In the genomic region with DNA sequence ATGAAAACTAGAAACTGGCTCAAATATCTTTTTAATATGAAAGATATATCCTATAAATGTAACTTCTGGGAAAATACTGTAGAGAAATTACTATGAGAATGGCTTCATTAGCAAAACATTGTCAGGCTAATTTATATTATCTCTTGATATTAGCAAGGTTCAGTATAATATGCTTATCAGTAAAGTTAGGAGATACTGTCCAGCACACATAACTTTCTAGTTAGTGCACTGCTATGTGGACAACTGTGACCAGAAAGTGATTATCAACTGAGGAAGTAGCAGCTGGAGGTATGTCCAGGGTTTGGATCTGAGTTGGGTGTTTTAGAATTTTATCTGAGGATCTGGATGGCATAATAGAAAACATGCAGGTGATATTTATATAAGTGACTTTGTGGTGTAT, we compare ENCODE assay signal across 26 cellular contexts. TPM values are rescaled to one million over a fixed set of nuclear protein-coding genes. Genes with fewer than 3 reads are reported as not detected.
DNase-seq lines count a peak whose midpoint lies in the region; ATAC-seq, FAIRE-seq and TF ChIP-seq lines count a peak whose summit lies in the region.
"Had no signal": no experiment of that assay in that cellular context is flagged by ENCODE, and none has a peak within 500 bp of the region (broad histone marks: within the 10 kb centered on the region; RNA-seq: fewer than 3 reads in every experiment).

No MANE protein-coding gene starts in this region.

- H2BK15ac ChIP-seq in neuronal stem cell (ENCODE audit: low read length), result no peak overlapping the region

- no peak for DNase-seq in natural killer cell
- DNase-seq in natural killer cell treated with Interleukin-12 subunit alpha and Interleukin-12 subunit beta and Interleukin-15 and Interleukin-18, amount 100 ng/mL, for 72 hours (ENCODE audit: low spot score), result no peak
- DNase-seq in SK-N-SH, result no peak
- DNase-seq in GM12878 (ENCODE audit: low read depth, low spot score), result no peak
- no peak for DNase-seq in MG63
- DNase-seq in neuronal stem cell (ENCODE audit: low spot score), result no peak
- DNase-seq in HuH-7.5 (ENCODE audit: low spot score), result no peak
- DNase-seq: activated CD4-positive, alpha-beta T cell treated with anti-CD3 and anti-CD28 coated beads, Interleukin-2, amount 10 ng/mL, durations not matched to agents 7 days and 5 days; activated naive CD4-positive, alpha-beta T cell treated with anti-CD3 and anti-CD28 coated beads, Interleukin-2, amount 50 U/mL, for 16 hours; BE2C; endodermal cell; esophagus squamous epithelium; foreskin melanocyte; HCEC 1CT; heart right ventricle; NCI-H1930; NCI-H2171 treated with DMSO at 0.1 percent for 48 hours; NCI-H510A; psoas muscle; SHP77 treated with DMSO at 0.1 percent for 48 hours; stimulated activated CD4-positive, alpha-beta T cell treated with anti-CD3 and anti-CD28 coated beads, Interleukin-12 subunit alpha, Interleukin-12 subunit beta, amount 100 ng/mL, for 4 hours; stimulated activated CD4-positive, alpha-beta T cell treated with anti-CD3 and anti-CD28 coated beads, Interleukin-4, amount 100 ng/mL, for 1 hour; tibial artery had no signal

- peaks cover 3% of the 10 kb centered on the region for H3K79me1 ChIP-seq in neuronal stem cell (ENCODE audit: low read depth, low read length)

- H3K4me1 ChIP-seq in SK-N-SH (ENCODE audit: control insufficient read depth in 1 of 2, insufficient read depth in 2 of 2, low read depth in 1 of 2, low read length in 1 of 2) (peaks cover 6 to 12% of the 10 kb centered on the region in 2 experiments), GM12878 (ENCODE audit: control insufficient read depth, insufficient read depth, low read length) (no peaks in the 10 kb centered on the region), neuronal stem cell (ENCODE audit: control insufficient read depth in 2 of 2, insufficient read depth in 1 of 2, low read depth in 1 of 2, low read length in 2 of 2) (no peaks in the 10 kb centered on the region)
- H3K4me1 ChIP-seq: psoas muscle, tibial artery, vagina had no signal

- H3K27ac ChIP-seq in SK-N-SH (ENCODE audit: low read depth in 2 of 2, low read length in 1 of 2) (no peak overlapping the region), GM12878 (ENCODE audit: control insufficient read depth, insufficient read depth) (no peak overlapping the region), neuronal stem cell (replicated peaks; ENCODE audit: low read length) (no peak overlapping the region)
- H3K27ac ChIP-seq: esophagus squamous epithelium, psoas muscle, tibial artery, vagina had no signal

- no peak for TF ChIP-seq RAD21 in SK-N-SH (IDR thresholded peaks at IDR 0.05; ENCODE audit: low read length)
- no peak for TF ChIP-seq RAD21 in GM12878 (IDR thresholded peaks at IDR 0.05; ENCODE audit: insufficient read depth, low read depth, low read length)

- H3K9ac ChIP-seq in SK-N-SH (no peak overlapping the region), GM12878 (ENCODE audit: control insufficient read depth, insufficient read depth, low read length) (no peak overlapping the region), neuronal stem cell (ENCODE audit: low read depth, low read length, poor library complexity) (no peak overlapping the region)

- no peak overlapping the region for H3K4ac ChIP-seq in neuronal stem cell (ENCODE audit: low read length)

- H2AFZ ChIP-seq in SK-N-SH (ENCODE audit: low read depth), result no peak overlapping the region
- no peak overlapping the region for H2AFZ ChIP-seq in GM12878 (ENCODE audit: control insufficient read depth, low read depth, low read length)
- no peak overlapping the region for H2AFZ ChIP-seq in neuronal stem cell (ENCODE audit: low read length)

- no peak overlapping the region for H2AK5ac ChIP-seq in neuronal stem cell (ENCODE audit: low read depth, low read length)

- ATAC-seq in natural killer cell (no peak), GM12878 (peak; percentile 31)
- ATAC-seq in natural killer cell treated with Interleukin-12 subunit alpha and Interleukin-12 subunit beta and Interleukin-15 and Interleukin-18, amount 100 ng/mL, for 72 hours, result no peak
- ATAC-seq: heart right ventricle, psoas muscle, sciatic nerve had no signal

- CTCF ChIA-PET in SK-N-SH (lab: Yijun Ruan, JAX) (interaction anchor here (1.6 to 15.3 kb wide), 2 partner anchors 10 to 122 kb away, joined by 3 to 265 read pairs; no protein-coding TSS in a partner anchor), GM12878 (lab: Yijun Ruan, JAX) (interaction anchor here (0.8 to 19.0 kb wide), 2 partner anchors 122 to 123 kb away, joined by 3 to 369 read pairs; no protein-coding TSS in a partner anchor)

- TF ChIP-seq CTCF in natural killer cell (IDR thresholded peaks at IDR 0.05) (no peak), SK-N-SH (IDR thresholded peaks at IDR 0.05) (no peak), GM12878 (IDR thresholded peaks at IDR 0.05 in 2 of 3, conservative IDR thresholded peaks at IDR 0.05 in 1 of 3; ENCODE audit: control insufficient read depth in 2 of 3, extremely low read depth in 1 of 3, insufficient read depth in 1 of 3, low read depth in 3 of 3, low read length in 3 of 3) (no peak)

- SMC1A ChIA-PET in GM12878 (lab: Charles Lee; ENCODE audit: uncharacterized antibody, unreplicated experiment), result interaction anchor here (1.0 to 20.4 kb wide), 5 partner anchors 9 to 123 kb away, joined by 4 to 391 read pairs (median 189); no protein-coding TSS in a partner anchor

- H3K4me3 ChIP-seq in SK-N-SH (ENCODE audit: low read depth in 2 of 2, low read length in 1 of 2) (no peak overlapping the region), GM12878 (no peak overlapping the region), MG63 (no peak overlapping the region), neuronal stem cell (ENCODE audit: low read length in 2 of 2) (no peak overlapping the region)
- H3K4me3 ChIP-seq: esophagus squamous epithelium, heart right ventricle, psoas muscle, tibial artery, vagina had no signal

- H3K27me3 ChIP-seq in SK-N-SH (ENCODE audit: insufficient read depth) (no peaks in the 10 kb centered on the region), GM12878 (replicated peaks in 1 of 2; ENCODE audit: control insufficient read depth in 2 of 2, insufficient read depth in 2 of 2, low read length in 1 of 2) (no peaks in the 10 kb centered on the region), MG63 (no peaks in the 10 kb centered on the region), neuronal stem cell (ENCODE audit: control insufficient read depth in 3 of 3, insufficient read depth in 3 of 3, low read depth in 1 of 3, low read length in 3 of 3) (no peaks in the 10 kb centered on the region)
- H3K27me3 ChIP-seq: BE2C, esophagus squamous epithelium, heart right ventricle, tibial artery, vagina had no signal

- no peak for TF ChIP-seq POLR2A in GM12878 (IDR thresholded peaks at IDR 0.05; ENCODE audit: low read depth, low read length)

- no peak overlapping the region for H4K91ac ChIP-seq in neuronal stem cell (ENCODE audit: low read depth, low read length, poor library complexity)

- peaks cover 80% of the 10 kb centered on the region for H3K79me2 ChIP-seq in SK-N-SH (ENCODE audit: insufficient read depth)
- peaks cover 34% of the 10 kb centered on the region for H3K79me2 ChIP-seq in GM12878 (ENCODE audit: control insufficient read depth, insufficient read depth, low read length)

- H3K18ac ChIP-seq in neuronal stem cell (ENCODE audit: low read length), result no peak overlapping the region

- no peak overlapping the region for H3K23ac ChIP-seq in neuronal stem cell (ENCODE audit: low read depth, low read length, poor library complexity)

- H3K14ac ChIP-seq in neuronal stem cell (ENCODE audit: low read length), result no peak overlapping the region

- H3K9me3 ChIP-seq in SK-N-SH (no peaks in the 10 kb centered on the region; the same call in 1 of the 2 replicates), GM12878 (replicated peaks; ENCODE audit: control insufficient read depth, insufficient read depth, low read length) (peaks cover 3% of the 10 kb centered on the region; the same call in 1 of the 3 replicates), MG63 (no peaks in the 10 kb centered on the region), neuronal stem cell (replicated peaks in 1 of 2; ENCODE audit: control insufficient read depth in 2 of 2, insufficient read depth in 1 of 2, low read depth in 1 of 2, low read length in 2 of 2) (no peaks in the 10 kb centered on the region)
- H3K9me3 ChIP-seq: BE2C, esophagus squamous epithelium, psoas muscle, tibial artery, vagina had no signal

- TF ChIP-seq EP300 in SK-N-SH (IDR thresholded peaks at IDR 0.05; ENCODE audit: borderline replicate concordance in 1 of 2, low read depth in 1 of 2, low read length in 1 of 2) (peak in 1 of 2 experiments; percentile 49; a peak in 1 of 4 replicates), GM12878 (IDR thresholded peaks at IDR 0.05; ENCODE audit: borderline replicate concordance in 1 of 2, control insufficient read depth in 1 of 2, low read depth in 2 of 2, low read length in 2 of 2) (no peak)

- H2BK120ac ChIP-seq in neuronal stem cell (ENCODE audit: low read depth, low read length), result no peak overlapping the region

- peaks cover under 1% of the 10 kb centered on the region for H3K36me3 Mint-ChIP-seq in natural killer cell
- H3K36me3 Mint-ChIP-seq in natural killer cell treated with Interleukin-12 subunit alpha and Interleukin-12 subunit beta and Interleukin-15 and Interleukin-18, amount 100 ng/mL, for 72 hours, result peaks cover 6% of the 10 kb centered on the region

- no peak overlapping the region for H4K8ac ChIP-seq in neuronal stem cell (ENCODE audit: low read depth, low read length)

- H3K36me3 ChIP-seq in SK-N-SH (replicated peaks in 1 of 2; ENCODE audit: control insufficient read depth in 1 of 2, insufficient read depth in 2 of 2, low read length in 1 of 2) (no peaks in the 10 kb centered on the region), GM12878 (ENCODE audit: control insufficient read depth in 2 of 2, insufficient read depth in 2 of 2, low read length in 1 of 2) (0 out of 4 replicates have a peak, but pooled peaks cover 0 to 3% of the 10 kb centered on the region in 2 experiments), MG63 (no peaks in the 10 kb centered on the region), neuronal stem cell (replicated peaks in 1 of 2; ENCODE audit: control insufficient read depth in 2 of 2, insufficient read depth in 2 of 2, low read length in 2 of 2) (no peaks in the 10 kb centered on the region)
- H3K36me3 ChIP-seq: BE2C, esophagus squamous epithelium, heart right ventricle, tibial artery, vagina had no signal

- H3K27me3 Mint-ChIP-seq in natural killer cell (ENCODE audit: low read depth in 2 of 2), result no peaks in the 10 kb centered on the region
- no peaks in the 10 kb centered on the region for H3K27me3 Mint-ChIP-seq in natural killer cell treated with Interleukin-12 subunit alpha and Interleukin-12 subunit beta and Interleukin-15 and Interleukin-18, amount 100 ng/mL, for 72 hours
- H3K27me3 Mint-ChIP-seq: activated CD4-positive, alpha-beta T cell treated with anti-CD3 and anti-CD28 coated beads, Interleukin-2, amount 10 ng/mL, durations not matched to agents 7 days and 5 days; dendritic cell treated with granulocyte-macrophage colony-stimulating factor and Interleukin-4, amounts not matched to agents 40 ng/mL and 50 ng/mL, for 4 days had no signal

- peaks cover 54% of the 10 kb centered on the region in 2 donors for H3K4me1 Mint-ChIP-seq in natural killer cell
- peaks cover 31 to 39% of the 10 kb centered on the region in 2 donors for H3K4me1 Mint-ChIP-seq in natural killer cell treated with Interleukin-12 subunit alpha and Interleukin-12 subunit beta and Interleukin-15 and Interleukin-18, amount 100 ng/mL, for 72 hours (ENCODE audit: low read depth in 2 of 2)
- H3K4me1 Mint-ChIP-seq: endodermal cell had no signal

- RAD21 ChIA-PET in GM12878 (lab: Charles Lee; ENCODE audit: unreplicated experiment), result interaction anchor here (0.8 to 1.8 kb wide), 3 partner anchors 17 to 29 kb away, joined by 3 to 4 read pairs (median 3); no protein-coding TSS in a partner anchor

- H4K20me1 ChIP-seq in SK-N-SH (ENCODE audit: insufficient read depth), result no peaks in the 10 kb centered on the region
- H4K20me1 ChIP-seq in GM12878 (ENCODE audit: control insufficient read depth, insufficient read depth), result no peaks in the 10 kb centered on the region

- no peak overlapping the region for H2BK5ac ChIP-seq in neuronal stem cell (ENCODE audit: low read length)

- H3K4me3 Mint-ChIP-seq in natural killer cell, result no peak overlapping the region
- H3K4me3 Mint-ChIP-seq in natural killer cell treated with Interleukin-12 subunit alpha and Interleukin-12 subunit beta and Interleukin-15 and Interleukin-18, amount 100 ng/mL, for 72 hours, result no peak overlapping the region
- H3K4me3 Mint-ChIP-seq: activated CD4-positive, alpha-beta T cell treated with anti-CD3 and anti-CD28 coated beads, Interleukin-2, amount 10 ng/mL, durations not matched to agents 7 days and 5 days; dendritic cell treated with granulocyte-macrophage colony-stimulating factor and Interleukin-4, amounts not matched to agents 40 ng/mL and 50 ng/mL, for 4 days; endodermal cell had no signal

- peak overlapping the region; percentile 38 to 48 for H3K27ac Mint-ChIP-seq in natural killer cell
- H3K27ac Mint-ChIP-seq in natural killer cell treated with Interleukin-12 subunit alpha and Interleukin-12 subunit beta and Interleukin-15 and Interleukin-18, amount 100 ng/mL, for 72 hours, result peak overlapping the region in 1 of 2 donors; percentile 4
- H3K27ac Mint-ChIP-seq: activated CD4-positive, alpha-beta T cell treated with anti-CD3 and anti-CD28 coated beads, Interleukin-2, amount 10 ng/mL, durations not matched to agents 7 days and 5 days; dendritic cell treated with granulocyte-macrophage colony-stimulating factor and Interleukin-4, amounts not matched to agents 40 ng/mL and 50 ng/mL, for 4 days; endodermal cell had no signal

- FAIRE-seq in GM12878 (lab: Jason Lieb, UNC), result no peak

- H3K4me2 ChIP-seq in SK-N-SH, result no peak overlapping the region
- no peak overlapping the region for H3K4me2 ChIP-seq in GM12878 (ENCODE audit: control insufficient read depth, insufficient read depth)
- no peak overlapping the region for H3K4me2 ChIP-seq in neuronal stem cell (ENCODE audit: insufficient read depth, low read length, poor library complexity, severe bottlenecking)

- H3K9me3 Mint-ChIP-seq in natural killer cell, result peaks cover 0 to 4% of the 10 kb centered on the region in 2 donors
- no peaks in the 10 kb centered on the region for H3K9me3 Mint-ChIP-seq in natural killer cell treated with Interleukin-12 subunit alpha and Interleukin-12 subunit beta and Interleukin-15 and Interleukin-18, amount 100 ng/mL, for 72 hours
- H3K9me3 Mint-ChIP-seq: endodermal cell had no signal

- no peak overlapping the region for H2BK12ac ChIP-seq in neuronal stem cell (ENCODE audit: low read length)

- peaks cover 21% of the 10 kb centered on the region for H3F3A ChIP-seq in SK-N-SH (replicated peaks; ENCODE audit: insufficient read depth)

- in situ Hi-C loops in GM12878 (cut with MboI), result loop anchor here (25.0 kb wide), 1 partner anchor 347 kb away; the partner anchor contains the start of gene ZNF326

- no peaks in the 10 kb centered on the region for H3K9me2 ChIP-seq in SK-N-SH

- POLR2A ChIA-PET in SK-N-SH (lab: Yijun Ruan, JAX), result interaction anchor here (0.5 kb wide), 1 partner anchor 181 kb away, joined by 3 read pairs; the partner anchor contains the start of gene LRRC8D
- POLR2A ChIA-PET in GM12878 (lab: Charles Lee), result interaction anchor here (0.6 to 1.2 kb wide), 3 partner anchors 14 to 54 kb away, joined by 3 read pairs; no protein-coding TSS in a partner anchor

- no TSS peak for BruUV-seq in GM12878 (replicated peaks; lab: Mats Ljungman, UMichigan)

- intact Hi-C loops in natural killer cell (cut with micrococcal nuclease) (no loop called here), GM12878 (cut with micrococcal nuclease; ENCODE audit: unreplicated experiment) (no loop called here)

RNA-seq across cellular contexts. Expression of gene LRRC8C, which starts 7.5 kb away (rescaled TPM):
- total RNA-seq in natural killer cell, result 10 to 100 TPM in 2 of 3 donors, 1 to 10 TPM in 1; 7.6 to 19.1 (median 15.1) TPM
- total RNA-seq in natural killer cell treated with Interleukin-12 subunit alpha and Interleukin-12 subunit beta and Interleukin-15 and Interleukin-18, amount 100 ng/mL, for 72 hours, result 10 to 100 TPM; 15.8 to 25.4 TPM
- polyA plus RNA-seq in SK-N-SH (2012; rRNA removed), result 4.2 and 5.2 TPM in 2 replicates
- 6.5 and 6.6 TPM in 2 replicates for polyA plus RNA-seq in SK-N-SH (2012; cell fraction: cytosol; rRNA removed)
- polyA plus RNA-seq in SK-N-SH (2012; cell fraction: nucleus; rRNA removed), result 2.2 and 3.0 TPM in 2 replicates
- 43.9 and 45.4 TPM in 2 replicates for total RNA-seq in GM12878 (2013; cell fraction: nucleolus; rRNA removed)
- total RNA-seq in GM12878 (2014; rRNA removed), result 11.7 and 12.9 TPM in 2 replicates
- 10.0 and 10.5 TPM in 2 replicates for total RNA-seq in GM12878 (2014; rRNA removed; fragmentation: Illumina TruSeq; extraction: Trizol)
- 10.6 and 11.4 TPM in 2 replicates for total RNA-seq in GM12878 (2021)
- polyA plus RNA-seq in GM12878 (2011; ENCODE audit: low read depth), result 1.8 TPM
- polyA plus RNA-seq in GM12878 (2011; rRNA removed), result 16.3 and 21.7 TPM in 2 replicates
- polyA plus RNA-seq in GM12878 (2011; cell fraction: cytosol; rRNA removed), result 8.5 and 9.4 TPM in 2 replicates
- 7.8 and 7.9 TPM in 2 replicates for polyA plus RNA-seq in GM12878 (2011; cell fraction: nucleus; rRNA removed)
- polyA plus RNA-seq in GM12878 (2012), result 2.2 and 2.6 TPM in 2 replicates
- 13.7 and 16.6 TPM in 2 replicates for polyA plus RNA-seq in GM12878 (2014; fragmentation: Illumina TruSeq; extraction: Trizol)
- 1 to 10 TPM; 2.3 to 3.1 TPM for polyA plus RNA-seq in GM12878 (2014; fragmentation: Nextera tagmentation; extraction: Ambion mirVana)
- 6.3 and 7.9 TPM in 2 replicates for polyA plus RNA-seq in GM12878 (2014; rRNA removed)
- polyA plus RNA-seq in GM12878 (2016; fragmentation: Nextera tagmentation; extraction: Ambion mirVana), result 10 to 100 TPM; 10.9 to 11.3 TPM
- polyA minus RNA-seq in GM12878 (2011; rRNA and poly(A)+ RNA removed), result 19.3 and 22.0 TPM in 2 replicates
- polyA minus RNA-seq in GM12878 (2011; cell fraction: cytosol; rRNA and poly(A)+ RNA removed), result 7.1 and 8.2 TPM in 2 replicates
- polyA minus RNA-seq in GM12878 (2011; cell fraction: nucleus; rRNA and poly(A)+ RNA removed), result 7.3 and 12.1 TPM in 2 replicates
- 0.05 and 0.43 TPM in 2 replicates for total RNA-seq in MG63 (2014; rRNA removed; shearing (Covaris generic); ENCODE audit: low replicate concordance)
- 4.1 TPM for polyA plus RNA-seq in neuronal stem cell (2013, experiment 1 of 2)
- polyA plus RNA-seq in neuronal stem cell (2013, experiment 2 of 2), result 4.5 TPM
